17 cellular contexts compared by ENCODE assay signal in the genomic region with DNA sequence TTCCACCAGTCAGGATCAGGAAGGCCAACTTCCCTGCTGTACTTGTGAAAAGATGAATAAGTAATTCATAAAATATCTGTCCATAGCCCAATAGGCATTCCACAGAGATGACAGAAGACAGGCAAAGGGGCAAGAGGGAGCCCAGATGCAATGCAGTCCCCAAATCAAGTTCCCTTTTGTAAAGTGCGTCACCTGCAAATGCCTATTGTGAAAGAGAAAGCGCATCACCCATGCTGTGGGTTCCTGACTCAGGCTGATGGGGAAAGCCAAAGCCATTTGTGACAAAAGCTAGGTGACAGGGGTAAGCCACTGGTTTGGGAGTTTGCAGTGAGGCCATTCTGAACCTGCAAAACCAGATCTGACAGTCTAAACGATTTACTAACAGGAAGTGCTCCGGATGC.
DNase-seq lines count a peak whose midpoint lies in the region; ATAC-seq, FAIRE-seq and TF ChIP-seq lines count a peak whose summit lies in the region.
"Had no signal": no experiment of that assay in that cellular context is flagged by ENCODE, and none has a peak within 500 bp of the region (broad histone marks: within the 10 kb centered on the region; RNA-seq: fewer than 3 reads in every experiment).

No MANE protein-coding gene starts in this region.

- H3K36me3 ChIP-seq in prostate gland = no peaks in the 10 kb centered on the region
- no peaks in the 10 kb centered on the region for H3K36me3 ChIP-seq in BE2C

- H3K9me3 ChIP-seq in prostate gland (no peaks in the 10 kb centered on the region), BE2C (no peaks in the 10 kb centered on the region)

- CTCF ChIA-PET in activated naive CD4-positive, alpha-beta T cell treated with anti-CD3 and anti-CD28 coated beads for 36 hours (lab: Charles Lee) = no interaction called here
- CTCF ChIA-PET in activated B cell treated with CpG ODN at 0.5 μM for 24 hours (lab: Charles Lee) = no interaction called here

- H3K27ac ChIP-seq in prostate gland = no peak overlapping the region
- H3K27ac ChIP-seq: HL-60 had no signal

- WGBS in prostate gland = 32% methylated on average over 4 of the region's 4 CpGs

- H3K9me3 Mint-ChIP-seq in activated naive CD4-positive, alpha-beta T cell treated with anti-CD3 and anti-CD28 coated beads for 36 hours = no peaks in the 10 kb centered on the region
- H3K9me3 Mint-ChIP-seq in activated B cell treated with CpG ODN at 0.5 μM for 24 hours = no peaks in the 10 kb centered on the region
- H3K9me3 Mint-ChIP-seq: dendritic cell treated with granulocyte-macrophage colony-stimulating factor and Interleukin-4, amounts not matched to agents 40 ng/mL and 50 ng/mL, for 4 days; neural crest cell had no signal

- H3K27me3 ChIP-seq in prostate gland (replicated peaks; ENCODE audit: insufficient read depth) (no peaks in the 10 kb centered on the region), BE2C (no peaks in the 10 kb centered on the region)

- POLR2A ChIA-PET in activated B cell treated with CpG ODN at 0.5 μM for 24 hours (lab: Charles Lee) = no interaction called here

- no peak for TF ChIP-seq POLR2A in prostate gland (IDR thresholded peaks at IDR 0.05)

- H3K4me1 ChIP-seq in prostate gland (replicated peaks) (no peaks in the 10 kb centered on the region), BE2C (peaks cover 3% of the 10 kb centered on the region; the same call in 1 of the 2 replicates)

- no peaks in the 10 kb centered on the region for H3K36me3 Mint-ChIP-seq in activated naive CD4-positive, alpha-beta T cell treated with anti-CD3 and anti-CD28 coated beads for 36 hours (ENCODE audit: low read depth)
- H3K36me3 Mint-ChIP-seq in activated B cell treated with CpG ODN at 0.5 μM for 24 hours (ENCODE audit: low read depth) = no peaks in the 10 kb centered on the region

- TF ChIP-seq CTCF in activated B cell treated with CpG ODN at 0.5 μM for 24 hours (IDR thresholded peaks at IDR 0.05) (no peak), prostate gland (IDR thresholded peaks at IDR 0.05) (no peak), D721Med (IDR thresholded peaks at IDR 0.05; ENCODE audit: insufficient read depth, missing control alignments) (no peak), BE2C (IDR thresholded peaks at IDR 0.05; ENCODE audit: low read depth, low read length) (no peak)

- intact Hi-C loops in activated naive CD4-positive, alpha-beta T cell treated with anti-CD3 and anti-CD28 coated beads for 36 hours (cut with micrococcal nuclease) = no loop called here
- intact Hi-C loops in activated B cell treated with CpG ODN at 0.5 μM for 24 hours (cut with micrococcal nuclease) = no loop called here
- intact Hi-C loops in prostate gland (cut with DNase I) = no loop called here

- peak; percentile 61 for DNase-seq in activated naive CD4-positive, alpha-beta T cell treated with anti-CD3 and anti-CD28 coated beads for 36 hours
- no peak for DNase-seq in activated naive CD4-positive, alpha-beta T cell treated with Interleukin-2 at 50 U/mL for 16 hours
- DNase-seq in activated B cell treated with CpG ODN at 0.5 μM for 24 hours = no peak
- no peak for DNase-seq in stimulated activated naive CD8-positive, alpha-beta T cell treated with anti-CD3 and anti-CD28 coated beads, Interleukin-15, Interleukin-2, amounts not matched to agents 100 U/mL and 50 U/mL, for 24 hours
- DNase-seq in prostate gland (ENCODE audit: low spot score) = no peak
- no peak for DNase-seq in D721Med (ENCODE audit: insufficient read length, low spot score)
- no peak for DNase-seq in BE2C
- DNase-seq: activated naive CD4-positive, alpha-beta T cell treated with anti-CD3 and anti-CD28 coated beads, Interleukin-2, amount 50 U/mL, for 16 hours; foreskin melanocyte; GF-D8; left cardiac atrium; NCI-H1436; T-helper 9 cell had no signal

- ATAC-seq in HG03469 (IDR thresholded peaks at IDR 0.05; ENCODE audit: unreplicated experiment) (peak; percentile 50), activated B cell treated with CpG ODN at 0.5 μM for 24 hours (ENCODE audit: low read depth) (no peak)
- ATAC-seq in stimulated activated naive CD8-positive, alpha-beta T cell treated with anti-CD3 and anti-CD28 coated beads, Interleukin-15, Interleukin-2, amounts not matched to agents 100 U/mL and 50 U/mL, for 24 hours = peak; percentile 65
- ATAC-seq: left cardiac atrium had no signal

- no peak overlapping the region for H3K4me3 ChIP-seq in prostate gland
- no peak overlapping the region for H3K4me3 ChIP-seq in BE2C (ENCODE audit: low read depth, low read length)

- H3K4me3 Mint-ChIP-seq in activated naive CD4-positive, alpha-beta T cell treated with anti-CD3 and anti-CD28 coated beads for 36 hours = no peak overlapping the region
- H3K4me3 Mint-ChIP-seq in activated B cell treated with CpG ODN at 0.5 μM for 24 hours = peak overlapping the region; percentile 26
- H3K4me3 Mint-ChIP-seq: dendritic cell treated with granulocyte-macrophage colony-stimulating factor and Interleukin-4, amounts not matched to agents 40 ng/mL and 50 ng/mL, for 4 days; neural crest cell had no signal

- H3K27me3 Mint-ChIP-seq in activated naive CD4-positive, alpha-beta T cell treated with anti-CD3 and anti-CD28 coated beads for 36 hours (ENCODE audit: low read depth) = peaks cover 27% of the 10 kb centered on the region
- H3K27me3 Mint-ChIP-seq in activated B cell treated with CpG ODN at 0.5 μM for 24 hours = peaks cover 8% of the 10 kb centered on the region

- no peaks in the 10 kb centered on the region for H3K4me1 Mint-ChIP-seq in activated naive CD4-positive, alpha-beta T cell treated with anti-CD3 and anti-CD28 coated beads for 36 hours (ENCODE audit: low read depth)
- peaks cover 6% of the 10 kb centered on the region for H3K4me1 Mint-ChIP-seq in activated B cell treated with CpG ODN at 0.5 μM for 24 hours
- H3K4me1 Mint-ChIP-seq: neural crest cell had no signal

- FAIRE-seq in D721Med (lab: Jason Lieb, UNC) = no peak

- H3K27ac Mint-ChIP-seq in activated naive CD4-positive, alpha-beta T cell treated with anti-CD3 and anti-CD28 coated beads for 36 hours = no peak overlapping the region
- H3K27ac Mint-ChIP-seq in activated B cell treated with CpG ODN at 0.5 μM for 24 hours = no peak overlapping the region
- H3K27ac Mint-ChIP-seq: dendritic cell treated with granulocyte-macrophage colony-stimulating factor and Interleukin-4, amounts not matched to agents 40 ng/mL and 50 ng/mL, for 4 days had no signal
